1 cellular context compared by ENCODE assay signal in the genomic region with DNA sequence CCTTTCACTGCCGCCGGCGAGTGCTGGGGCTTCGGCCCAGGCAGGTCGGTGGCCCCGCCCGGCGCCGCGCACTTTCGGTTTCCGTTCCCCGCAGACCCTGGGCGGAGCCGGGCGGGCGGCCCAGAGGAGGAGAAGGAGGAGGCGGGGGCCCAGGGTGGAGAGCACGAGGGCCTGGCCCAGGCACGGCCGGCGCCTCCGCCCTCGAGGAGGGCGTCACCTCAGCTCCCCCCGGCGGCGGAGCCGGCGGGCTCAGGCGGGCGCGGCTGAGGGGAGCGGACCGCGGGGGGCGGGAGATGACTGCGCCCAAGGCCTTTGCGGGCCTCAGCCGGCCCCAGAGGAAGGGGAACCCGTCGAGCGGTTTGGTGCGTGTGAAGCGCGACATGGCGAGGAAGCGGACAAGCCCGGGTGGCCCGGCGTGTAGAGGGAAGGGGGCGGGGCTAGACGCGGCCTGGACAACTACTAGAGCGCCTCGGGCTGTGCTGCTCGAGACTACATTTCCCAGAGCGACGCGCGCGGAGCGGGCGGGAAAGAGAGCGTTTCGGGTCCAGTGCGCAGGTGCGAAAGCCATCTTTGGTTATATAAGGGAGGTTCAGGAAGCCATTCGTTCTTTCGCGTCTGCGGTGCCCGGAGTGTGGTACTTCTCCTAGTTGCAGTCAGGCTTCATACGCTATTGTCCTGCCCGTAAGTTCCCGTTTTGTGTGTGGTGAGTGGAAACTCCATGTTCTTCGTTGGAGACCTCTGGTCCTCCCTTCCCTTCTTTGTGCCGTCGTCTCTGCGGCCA.
TF ChIP-seq lines count a peak whose summit lies in the region.

A gene (minus strand): TSS at position 22 of the 781 bp plus-strand sequence. CDS start 2,218 bp downstream, outside the sequence.

TF ChIP-seq in K562, 482 proteins besides CTCF, POLR2A, EP300 and RAD21 (continued from another document and continues in another):
- TF ChIP-seq, protein P1, sequence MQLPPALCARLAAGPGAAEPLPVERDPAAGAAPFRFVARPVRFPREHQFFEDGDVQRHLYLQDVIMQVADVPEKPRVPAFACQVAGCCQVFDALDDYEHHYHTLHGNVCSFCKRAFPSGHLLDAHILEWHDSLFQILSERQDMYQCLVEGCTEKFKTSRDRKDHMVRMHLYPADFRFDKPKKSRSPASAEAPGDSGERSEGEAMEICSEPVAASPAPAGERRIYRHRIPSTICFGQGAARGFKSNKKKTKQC (CRISPR knock-in tag; IDR thresholded peaks at IDR 0.05) = peak; percentile 69; the same call in 1 of the 2 replicates
- TF ChIP-seq ETV1 (tag; conservative IDR thresholded peaks at IDR 0.05; ENCODE audit: low read depth) (no peak), RBM15 (IDR thresholded peaks at IDR 0.05; ENCODE audit: insufficient read depth, low read length) (no peak), ZNF764 (CRISPR knock-in tag; IDR thresholded peaks at IDR 0.05; ENCODE audit: low read depth) (no peak), BRCA1 (IDR thresholded peaks at IDR 0.05) (no peak), BRCA1 (CRISPR knock-in tag; IDR thresholded peaks at IDR 0.05) (no peak), ZNF551 (CRISPR knock-in tag; IDR thresholded peaks at IDR 0.05) (no peak), MECOM (CRISPR knock-in tag; IDR thresholded peaks at IDR 0.05) (no peak), ZNF311 (CRISPR knock-in tag; IDR thresholded peaks at IDR 0.05) (no peak), BCL6 (CRISPR knock-in tag; IDR thresholded peaks at IDR 0.05) (no peak), POLR3A (IDR thresholded peaks at IDR 0.05; ENCODE audit: borderline replicate concordance, extremely low read depth, insufficient read depth, insufficient read length) (no peak), SIX5 (IDR thresholded peaks at IDR 0.05; ENCODE audit: borderline replicate concordance in 1 of 2, insufficient read depth in 1 of 2, low read depth in 1 of 2, low read length in 2 of 2) (peak; percentile 76 to 82), ZNF133 (CRISPR knock-in tag; IDR thresholded peaks at IDR 0.05) (no peak), PRPF4 (IDR thresholded peaks at IDR 0.05; ENCODE audit: insufficient read depth, low read depth, low read length, poor library complexity, severe bottlenecking) (peak; percentile 55), ZNF707 (CRISPR knock-in tag; conservative IDR thresholded peaks at IDR 0.05) (no peak), ZNF124 (CRISPR knock-in tag; IDR thresholded peaks at IDR 0.05) (no peak), ZNF253 (CRISPR knock-in tag; conservative IDR thresholded peaks at IDR 0.05) (no peak), MTF1 (CRISPR knock-in tag; IDR thresholded peaks at IDR 0.05; ENCODE audit: borderline replicate concordance) (no peak), NFRKB (IDR thresholded peaks at IDR 0.05; ENCODE audit: low read depth) (peak; percentile 92), HDGF (IDR thresholded peaks at IDR 0.05) (no peak), HDAC2 (IDR thresholded peaks at IDR 0.05) (peak; percentile 72; the same call in 1 of the 2 replicates), ZNF197 (CRISPR knock-in tag; IDR thresholded peaks at IDR 0.05; ENCODE audit: low read depth) (no peak; the same call in 1 of the 2 replicates), NR2F6 (CRISPR knock-in tag; IDR thresholded peaks at IDR 0.05) (0 out of 2 replicates have a peak, but pooled peaks have one; percentile 46), SMAD4 (CRISPR knock-in tag; conservative IDR thresholded peaks at IDR 0.05) (peak; percentile 94)
- TF ChIP-seq, protein P2, sequence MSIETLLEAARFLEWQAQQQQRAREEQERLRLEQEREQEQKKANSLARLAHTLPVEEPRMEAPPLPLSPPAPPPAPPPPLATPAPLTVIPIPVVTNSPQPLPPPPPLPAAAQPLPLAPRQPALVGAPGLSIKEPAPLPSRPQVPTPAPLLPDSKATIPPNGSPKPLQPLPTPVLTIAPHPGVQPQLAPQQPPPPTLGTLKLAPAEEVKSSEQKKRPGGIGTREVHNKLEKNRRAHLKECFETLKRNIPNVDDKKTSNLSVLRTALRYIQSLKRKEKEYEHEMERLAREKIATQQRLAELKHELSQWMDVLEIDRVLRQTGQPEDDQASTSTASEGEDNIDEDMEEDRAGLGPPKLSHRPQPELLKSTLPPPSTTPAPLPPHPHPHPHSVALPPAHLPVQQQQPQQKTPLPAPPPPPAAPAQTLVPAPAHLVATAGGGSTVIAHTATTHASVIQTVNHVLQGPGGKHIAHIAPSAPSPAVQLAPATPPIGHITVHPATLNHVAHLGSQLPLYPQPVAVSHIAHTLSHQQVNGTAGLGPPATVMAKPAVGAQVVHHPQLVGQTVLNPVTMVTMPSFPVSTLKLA (conservative IDR thresholded peaks at IDR 0.05) = peak; percentile 86 to 96; a peak in 3 of 4 replicates
- TF ChIP-seq, protein P3, sequence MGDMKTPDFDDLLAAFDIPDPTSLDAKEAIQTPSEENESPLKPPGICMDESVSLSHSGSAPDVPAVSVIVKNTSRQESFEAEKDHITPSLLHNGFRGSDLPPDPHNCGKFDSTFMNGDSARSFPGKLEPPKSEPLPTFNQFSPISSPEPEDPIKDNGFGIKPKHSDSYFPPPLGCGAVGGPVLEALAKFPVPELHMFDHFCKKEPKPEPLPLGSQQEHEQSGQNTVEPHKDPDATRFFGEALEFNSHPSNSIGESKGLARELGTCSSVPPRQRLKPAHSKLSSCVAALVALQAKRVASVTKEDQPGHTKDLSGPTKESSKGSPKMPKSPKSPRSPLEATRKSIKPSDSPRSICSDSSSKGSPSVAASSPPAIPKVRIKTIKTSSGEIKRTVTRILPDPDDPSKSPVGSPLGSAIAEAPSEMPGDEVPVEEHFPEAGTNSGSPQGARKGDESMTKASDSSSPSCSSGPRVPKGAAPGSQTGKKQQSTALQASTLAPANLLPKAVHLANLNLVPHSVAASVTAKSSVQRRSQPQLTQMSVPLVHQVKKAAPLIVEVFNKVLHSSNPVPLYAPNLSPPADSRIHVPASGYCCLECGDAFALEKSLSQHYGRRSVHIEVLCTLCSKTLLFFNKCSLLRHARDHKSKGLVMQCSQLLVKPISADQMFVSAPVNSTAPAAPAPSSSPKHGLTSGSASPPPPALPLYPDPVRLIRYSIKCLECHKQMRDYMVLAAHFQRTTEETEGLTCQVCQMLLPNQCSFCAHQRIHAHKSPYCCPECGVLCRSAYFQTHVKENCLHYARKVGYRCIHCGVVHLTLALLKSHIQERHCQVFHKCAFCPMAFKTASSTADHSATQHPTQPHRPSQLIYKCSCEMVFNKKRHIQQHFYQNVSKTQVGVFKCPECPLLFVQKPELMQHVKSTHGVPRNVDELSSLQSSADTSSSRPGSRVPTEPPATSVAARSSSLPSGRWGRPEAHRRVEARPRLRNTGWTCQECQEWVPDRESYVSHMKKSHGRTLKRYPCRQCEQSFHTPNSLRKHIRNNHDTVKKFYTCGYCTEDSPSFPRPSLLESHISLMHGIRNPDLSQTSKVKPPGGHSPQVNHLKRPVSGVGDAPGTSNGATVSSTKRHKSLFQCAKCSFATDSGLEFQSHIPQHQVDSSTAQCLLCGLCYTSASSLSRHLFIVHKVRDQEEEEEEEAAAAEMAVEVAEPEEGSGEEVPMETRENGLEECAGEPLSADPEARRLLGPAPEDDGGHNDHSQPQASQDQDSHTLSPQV (IDR thresholded peaks at IDR 0.05) = peak; percentile 75
- TF ChIP-seq, protein P4, sequence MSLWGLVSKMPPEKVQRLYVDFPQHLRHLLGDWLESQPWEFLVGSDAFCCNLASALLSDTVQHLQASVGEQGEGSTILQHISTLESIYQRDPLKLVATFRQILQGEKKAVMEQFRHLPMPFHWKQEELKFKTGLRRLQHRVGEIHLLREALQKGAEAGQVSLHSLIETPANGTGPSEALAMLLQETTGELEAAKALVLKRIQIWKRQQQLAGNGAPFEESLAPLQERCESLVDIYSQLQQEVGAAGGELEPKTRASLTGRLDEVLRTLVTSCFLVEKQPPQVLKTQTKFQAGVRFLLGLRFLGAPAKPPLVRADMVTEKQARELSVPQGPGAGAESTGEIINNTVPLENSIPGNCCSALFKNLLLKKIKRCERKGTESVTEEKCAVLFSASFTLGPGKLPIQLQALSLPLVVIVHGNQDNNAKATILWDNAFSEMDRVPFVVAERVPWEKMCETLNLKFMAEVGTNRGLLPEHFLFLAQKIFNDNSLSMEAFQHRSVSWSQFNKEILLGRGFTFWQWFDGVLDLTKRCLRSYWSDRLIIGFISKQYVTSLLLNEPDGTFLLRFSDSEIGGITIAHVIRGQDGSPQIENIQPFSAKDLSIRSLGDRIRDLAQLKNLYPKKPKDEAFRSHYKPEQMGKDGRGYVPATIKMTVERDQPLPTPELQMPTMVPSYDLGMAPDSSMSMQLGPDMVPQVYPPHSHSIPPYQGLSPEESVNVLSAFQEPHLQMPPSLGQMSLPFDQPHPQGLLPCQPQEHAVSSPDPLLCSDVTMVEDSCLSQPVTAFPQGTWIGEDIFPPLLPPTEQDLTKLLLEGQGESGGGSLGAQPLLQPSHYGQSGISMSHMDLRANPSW (CRISPR knock-in tag; IDR thresholded peaks at IDR 0.05) = peak; percentile 77; the same call in 1 of the 2 replicates
- TF ChIP-seq, protein P5, sequence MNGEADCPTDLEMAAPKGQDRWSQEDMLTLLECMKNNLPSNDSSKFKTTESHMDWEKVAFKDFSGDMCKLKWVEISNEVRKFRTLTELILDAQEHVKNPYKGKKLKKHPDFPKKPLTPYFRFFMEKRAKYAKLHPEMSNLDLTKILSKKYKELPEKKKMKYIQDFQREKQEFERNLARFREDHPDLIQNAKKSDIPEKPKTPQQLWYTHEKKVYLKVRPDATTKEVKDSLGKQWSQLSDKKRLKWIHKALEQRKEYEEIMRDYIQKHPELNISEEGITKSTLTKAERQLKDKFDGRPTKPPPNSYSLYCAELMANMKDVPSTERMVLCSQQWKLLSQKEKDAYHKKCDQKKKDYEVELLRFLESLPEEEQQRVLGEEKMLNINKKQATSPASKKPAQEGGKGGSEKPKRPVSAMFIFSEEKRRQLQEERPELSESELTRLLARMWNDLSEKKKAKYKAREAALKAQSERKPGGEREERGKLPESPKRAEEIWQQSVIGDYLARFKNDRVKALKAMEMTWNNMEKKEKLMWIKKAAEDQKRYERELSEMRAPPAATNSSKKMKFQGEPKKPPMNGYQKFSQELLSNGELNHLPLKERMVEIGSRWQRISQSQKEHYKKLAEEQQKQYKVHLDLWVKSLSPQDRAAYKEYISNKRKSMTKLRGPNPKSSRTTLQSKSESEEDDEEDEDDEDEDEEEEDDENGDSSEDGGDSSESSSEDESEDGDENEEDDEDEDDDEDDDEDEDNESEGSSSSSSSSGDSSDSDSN (IDR thresholded peaks at IDR 0.05; ENCODE audit: borderline replicate concordance in 1 of 2, low read depth in 2 of 2, low read length in 2 of 2) = no peak
- TF ChIP-seq, protein P6, sequence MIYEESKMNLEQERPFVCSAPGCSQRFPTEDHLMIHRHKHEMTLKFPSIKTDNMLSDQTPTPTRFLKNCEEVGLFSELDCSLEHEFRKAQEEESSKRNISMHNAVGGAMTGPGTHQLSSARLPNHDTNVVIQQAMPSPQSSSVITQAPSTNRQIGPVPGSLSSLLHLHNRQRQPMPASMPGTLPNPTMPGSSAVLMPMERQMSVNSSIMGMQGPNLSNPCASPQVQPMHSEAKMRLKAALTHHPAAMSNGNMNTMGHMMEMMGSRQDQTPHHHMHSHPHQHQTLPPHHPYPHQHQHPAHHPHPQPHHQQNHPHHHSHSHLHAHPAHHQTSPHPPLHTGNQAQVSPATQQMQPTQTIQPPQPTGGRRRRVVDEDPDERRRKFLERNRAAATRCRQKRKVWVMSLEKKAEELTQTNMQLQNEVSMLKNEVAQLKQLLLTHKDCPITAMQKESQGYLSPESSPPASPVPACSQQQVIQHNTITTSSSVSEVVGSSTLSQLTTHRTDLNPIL (CRISPR knock-in tag; IDR thresholded peaks at IDR 0.05) = no peak
- TF ChIP-seq, protein P7, sequence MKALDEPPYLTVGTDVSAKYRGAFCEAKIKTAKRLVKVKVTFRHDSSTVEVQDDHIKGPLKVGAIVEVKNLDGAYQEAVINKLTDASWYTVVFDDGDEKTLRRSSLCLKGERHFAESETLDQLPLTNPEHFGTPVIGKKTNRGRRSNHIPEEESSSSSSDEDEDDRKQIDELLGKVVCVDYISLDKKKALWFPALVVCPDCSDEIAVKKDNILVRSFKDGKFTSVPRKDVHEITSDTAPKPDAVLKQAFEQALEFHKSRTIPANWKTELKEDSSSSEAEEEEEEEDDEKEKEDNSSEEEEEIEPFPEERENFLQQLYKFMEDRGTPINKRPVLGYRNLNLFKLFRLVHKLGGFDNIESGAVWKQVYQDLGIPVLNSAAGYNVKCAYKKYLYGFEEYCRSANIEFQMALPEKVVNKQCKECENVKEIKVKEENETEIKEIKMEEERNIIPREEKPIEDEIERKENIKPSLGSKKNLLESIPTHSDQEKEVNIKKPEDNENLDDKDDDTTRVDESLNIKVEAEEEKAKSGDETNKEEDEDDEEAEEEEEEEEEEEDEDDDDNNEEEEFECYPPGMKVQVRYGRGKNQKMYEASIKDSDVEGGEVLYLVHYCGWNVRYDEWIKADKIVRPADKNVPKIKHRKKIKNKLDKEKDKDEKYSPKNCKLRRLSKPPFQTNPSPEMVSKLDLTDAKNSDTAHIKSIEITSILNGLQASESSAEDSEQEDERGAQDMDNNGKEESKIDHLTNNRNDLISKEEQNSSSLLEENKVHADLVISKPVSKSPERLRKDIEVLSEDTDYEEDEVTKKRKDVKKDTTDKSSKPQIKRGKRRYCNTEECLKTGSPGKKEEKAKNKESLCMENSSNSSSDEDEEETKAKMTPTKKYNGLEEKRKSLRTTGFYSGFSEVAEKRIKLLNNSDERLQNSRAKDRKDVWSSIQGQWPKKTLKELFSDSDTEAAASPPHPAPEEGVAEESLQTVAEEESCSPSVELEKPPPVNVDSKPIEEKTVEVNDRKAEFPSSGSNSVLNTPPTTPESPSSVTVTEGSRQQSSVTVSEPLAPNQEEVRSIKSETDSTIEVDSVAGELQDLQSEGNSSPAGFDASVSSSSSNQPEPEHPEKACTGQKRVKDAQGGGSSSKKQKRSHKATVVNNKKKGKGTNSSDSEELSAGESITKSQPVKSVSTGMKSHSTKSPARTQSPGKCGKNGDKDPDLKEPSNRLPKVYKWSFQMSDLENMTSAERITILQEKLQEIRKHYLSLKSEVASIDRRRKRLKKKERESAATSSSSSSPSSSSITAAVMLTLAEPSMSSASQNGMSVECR (CRISPR knock-in tag; IDR thresholded peaks at IDR 0.05) = peak; percentile 96
- TF ChIP-seq, protein P8, sequence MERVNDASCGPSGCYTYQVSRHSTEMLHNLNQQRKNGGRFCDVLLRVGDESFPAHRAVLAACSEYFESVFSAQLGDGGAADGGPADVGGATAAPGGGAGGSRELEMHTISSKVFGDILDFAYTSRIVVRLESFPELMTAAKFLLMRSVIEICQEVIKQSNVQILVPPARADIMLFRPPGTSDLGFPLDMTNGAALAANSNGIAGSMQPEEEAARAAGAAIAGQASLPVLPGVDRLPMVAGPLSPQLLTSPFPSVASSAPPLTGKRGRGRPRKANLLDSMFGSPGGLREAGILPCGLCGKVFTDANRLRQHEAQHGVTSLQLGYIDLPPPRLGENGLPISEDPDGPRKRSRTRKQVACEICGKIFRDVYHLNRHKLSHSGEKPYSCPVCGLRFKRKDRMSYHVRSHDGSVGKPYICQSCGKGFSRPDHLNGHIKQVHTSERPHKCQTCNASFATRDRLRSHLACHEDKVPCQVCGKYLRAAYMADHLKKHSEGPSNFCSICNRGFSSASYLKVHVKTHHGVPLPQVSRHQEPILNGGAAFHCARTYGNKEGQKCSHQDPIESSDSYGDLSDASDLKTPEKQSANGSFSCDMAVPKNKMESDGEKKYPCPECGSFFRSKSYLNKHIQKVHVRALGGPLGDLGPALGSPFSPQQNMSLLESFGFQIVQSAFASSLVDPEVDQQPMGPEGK (CRISPR knock-in tag; IDR thresholded peaks at IDR 0.05; ENCODE audit: borderline replicate concordance) = no peak
- TF ChIP-seq, protein P9, sequence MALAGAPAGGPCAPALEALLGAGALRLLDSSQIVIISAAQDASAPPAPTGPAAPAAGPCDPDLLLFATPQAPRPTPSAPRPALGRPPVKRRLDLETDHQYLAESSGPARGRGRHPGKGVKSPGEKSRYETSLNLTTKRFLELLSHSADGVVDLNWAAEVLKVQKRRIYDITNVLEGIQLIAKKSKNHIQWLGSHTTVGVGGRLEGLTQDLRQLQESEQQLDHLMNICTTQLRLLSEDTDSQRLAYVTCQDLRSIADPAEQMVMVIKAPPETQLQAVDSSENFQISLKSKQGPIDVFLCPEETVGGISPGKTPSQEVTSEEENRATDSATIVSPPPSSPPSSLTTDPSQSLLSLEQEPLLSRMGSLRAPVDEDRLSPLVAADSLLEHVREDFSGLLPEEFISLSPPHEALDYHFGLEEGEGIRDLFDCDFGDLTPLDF (CRISPR knock-in tag; IDR thresholded peaks at IDR 0.05) = peak; percentile 98
